Comparison of ENCODE assay signal across 23 cellular contexts in genomic region chr21:44003307-44003966, GRCh38. TPM values are rescaled to one million over a fixed set of nuclear protein-coding genes. Genes with fewer than 3 reads are reported as not detected.
DNase-seq lines count a peak whose midpoint lies in the region; ATAC-seq, FAIRE-seq and TF ChIP-seq lines count a peak whose summit lies in the region.
"Had no signal": no experiment of that assay in that cellular context is flagged by ENCODE, and none has a peak within 500 bp of the region (broad histone marks: within the 10 kb centered on the region; RNA-seq: fewer than 3 reads in every experiment).

No MANE protein-coding gene starts in this region.

- H3K27me3 Mint-ChIP-seq in HFFc6 (ENCODE audit: insufficient read depth): no peaks in the 10 kb centered on the region; the same call in none of the 2 replicates
- H3K27me3 Mint-ChIP-seq in nephron progenitor cell (ENCODE audit: low read depth, poor library complexity): peaks cover 17% of the 10 kb centered on the region
- H3K27me3 Mint-ChIP-seq: CD4-positive, CD25-positive, alpha-beta regulatory T cell had no signal

- no peaks in the 10 kb centered on the region for H3K9me3 ChIP-seq in K562 (replicated peaks; ENCODE audit: control insufficient read depth, insufficient read depth, low read depth, low read length)
- H3K9me3 ChIP-seq: BE2C had no signal

- 27% methylated on average over 5 of the region's 5 CpGs for whole genome bisulfite sequencing in K562 (ENCODE audit: insufficient coverage, low coverage, missing lambda C conversion rate)

- H4K20me1 ChIP-seq in K562 (replicated peaks; ENCODE audit: control insufficient read depth, insufficient read depth, low read length): no peaks in the 10 kb centered on the region; the same call in 1 of the 2 replicates

- peaks cover 13 to 19% of the 10 kb centered on the region in 2 experiments for H3K27me3 ChIP-seq in K562 (ENCODE audit: control insufficient read depth in 2 of 2, insufficient read depth in 2 of 2, low read length in 2 of 2)
- H3K27me3 ChIP-seq: BE2C had no signal

- H3K9me3 Mint-ChIP-seq in HFFc6 (no peaks in the 10 kb centered on the region), nephron progenitor cell (no peaks in the 10 kb centered on the region)
- H3K9me3 Mint-ChIP-seq in stimulated activated effector memory CD8-positive, alpha-beta T cell treated with anti-CD3 and anti-CD28 coated beads, Interleukin-12 subunit alpha, Interleukin-12 subunit beta, amount 100 ng/mL, for 72 hours: no peaks in the 10 kb centered on the region
- H3K9me3 Mint-ChIP-seq: CD4-positive, CD25-positive, alpha-beta regulatory T cell; CD8-positive, alpha-beta memory T cell; H9 had no signal

- no TSS peak for BruUV-seq in K562 (replicated peaks; lab: Mats Ljungman, UMichigan)

- no peaks in the 10 kb centered on the region for H3K79me2 ChIP-seq in K562 (ENCODE audit: control insufficient read depth, insufficient read depth, low read length)

- H3K4me3 Mint-ChIP-seq in HFFc6 (no peak overlapping the region), nephron progenitor cell (no peak overlapping the region)
- no peak overlapping the region for H3K4me3 Mint-ChIP-seq in stimulated activated effector memory CD8-positive, alpha-beta T cell treated with anti-CD3 and anti-CD28 coated beads, Interleukin-12 subunit alpha, Interleukin-12 subunit beta, amount 100 ng/mL, for 72 hours
- H3K4me3 Mint-ChIP-seq: CD4-positive, CD25-positive, alpha-beta regulatory T cell; CD8-positive, alpha-beta memory T cell; H9 had no signal

- H3K4me1 Mint-ChIP-seq in HFFc6 (ENCODE audit: low read depth) (peaks cover 28% of the 10 kb centered on the region), nephron progenitor cell (no peaks in the 10 kb centered on the region)
- H3K4me1 Mint-ChIP-seq in stimulated activated effector memory CD8-positive, alpha-beta T cell treated with anti-CD3 and anti-CD28 coated beads, Interleukin-12 subunit alpha, Interleukin-12 subunit beta, amount 100 ng/mL, for 72 hours: no peaks in the 10 kb centered on the region
- H3K4me1 Mint-ChIP-seq: CD4-positive, CD25-positive, alpha-beta regulatory T cell; CD8-positive, alpha-beta memory T cell; H9 had no signal

- H3K9ac ChIP-seq in K562 (ENCODE audit: insufficient read depth in 1 of 2, low read depth in 2 of 2, low read length in 2 of 2): no peak overlapping the region

- no peaks in the 10 kb centered on the region for H3K36me3 Mint-ChIP-seq in HFFc6 (ENCODE audit: low read depth)
- H3K36me3 Mint-ChIP-seq in nephron progenitor cell (ENCODE audit: low read depth): no peaks in the 10 kb centered on the region
- no peaks in the 10 kb centered on the region for H3K36me3 Mint-ChIP-seq in stimulated activated effector memory CD8-positive, alpha-beta T cell treated with anti-CD3 and anti-CD28 coated beads, Interleukin-12 subunit alpha, Interleukin-12 subunit beta, amount 100 ng/mL, for 72 hours

- CTCF ChIA-PET in K562 (lab: Yijun Ruan, JAX; ENCODE audit: low intra/inter-chr PET ratio): no interaction called here

- peaks cover 0 to 10% of the 10 kb centered on the region in 2 experiments; a peak in 2 of 5 replicates for H3K4me1 ChIP-seq in K562 (replicated peaks in 1 of 2; ENCODE audit: control insufficient read depth in 2 of 2, insufficient read depth in 2 of 2, low read length in 2 of 2)
- H3K4me1 ChIP-seq: BE2C had no signal

- TF ChIP-seq CTCF in HFFc6 (IDR thresholded peaks at IDR 0.05) (no peak), K562 (IDR thresholded peaks at IDR 0.05 in 2 of 3, conservative IDR thresholded peaks at IDR 0.05 in 1 of 3; ENCODE audit: insufficient read depth in 2 of 3, low read depth in 1 of 3, low read length in 3 of 3) (no peak), nephron progenitor cell (IDR thresholded peaks at IDR 0.05) (no peak)

- in situ Hi-C loops in K562 (cut with MboI): no loop called here

- ATAC-seq in K562: no peak
- no peak for ATAC-seq in stimulated activated effector memory CD8-positive, alpha-beta T cell treated with anti-CD3 and anti-CD28 coated beads, Interleukin-12 subunit alpha, Interleukin-12 subunit beta, amount 100 ng/mL, for 72 hours
- ATAC-seq: GM12878 had no signal

- TF ChIP-seq RAD21 in K562 (CRISPR knock-in tag; conservative IDR thresholded peaks at IDR 0.05 in 1 of 2, IDR thresholded peaks at IDR 0.05 in 1 of 2): no peak

- H3K27ac Mint-ChIP-seq in HFFc6 (peak overlapping the region; percentile 17; the same call in 1 of the 2 replicates), nephron progenitor cell (peak overlapping the region; percentile 48)
- H3K27ac Mint-ChIP-seq in stimulated activated effector memory CD8-positive, alpha-beta T cell treated with anti-CD3 and anti-CD28 coated beads, Interleukin-12 subunit alpha, Interleukin-12 subunit beta, amount 100 ng/mL, for 72 hours: no peak overlapping the region
- H3K27ac Mint-ChIP-seq: CD4-positive, CD25-positive, alpha-beta regulatory T cell; H9 had no signal

- TF ChIP-seq EP300 in K562 (IDR thresholded peaks at IDR 0.05; ENCODE audit: low read length): no peak

- H3K9me1 ChIP-seq in K562 (ENCODE audit: control insufficient read depth, insufficient read depth, low read length): no peaks in the 10 kb centered on the region

- no peak for FAIRE-seq in K562 (lab: Jason Lieb, UNC)
- FAIRE-seq: A204.1, GM12878, H1 had no signal

- H3K4me2 ChIP-seq in K562 (ENCODE audit: insufficient read depth, low read length): no peak overlapping the region

- no peaks in the 10 kb centered on the region for H3K36me3 ChIP-seq in K562 (ENCODE audit: control insufficient read depth, insufficient read depth, low read length)
- H3K36me3 ChIP-seq: BE2C had no signal

- TF ChIP-seq POLR2A in K562 (conservative IDR thresholded peaks at IDR 0.05): no peak

- H3K4me3 ChIP-seq in K562: no peak overlapping the region
- H3K4me3 ChIP-seq: GM12878 had no signal

- POLR2A ChIA-PET in K562 (lab: Yijun Ruan, JAX): interaction anchor here (1.4 kb wide), 1 partner anchor 9 kb away, joined by 10 read pairs; the partner anchor contains the start of gene TRAPPC10

- intact Hi-C loops in K562 (cut with micrococcal nuclease): no loop called here

- no peak overlapping the region for H3K27ac ChIP-seq in K562 (ENCODE audit: extremely low read depth, low read depth, low read length)
- peak overlapping the region; percentile 14 for H3K27ac ChIP-seq in temporal lobe (ENCODE audit: low read depth, low read length)
- H3K27ac ChIP-seq: HL-60 had no signal

- no peak overlapping the region for H2AFZ ChIP-seq in K562 (ENCODE audit: low read depth, low read length)

- DNase-seq in HFFc6: no peak
- DNase-seq in K562 (ENCODE audit: extremely low read depth in 1 of 4, low spot score in 3 of 4): no peak
- DNase-seq in nephron progenitor cell: no peak
- DNase-seq in NCI-H1436 (lab: John Stamatoyannopoulos, UW): no peak
- DNase-seq in stimulated activated effector memory CD8-positive, alpha-beta T cell treated with anti-CD3 and anti-CD28 coated beads, Interleukin-12 subunit alpha, Interleukin-12 subunit beta, amount 100 ng/mL, for 72 hours (ENCODE audit: low spot score in 2 of 2): no peak
- no peak for DNase-seq in stimulated activated CD4-positive, alpha-beta T cell treated with anti-CD3 and anti-CD28 coated beads, Interleukin-15, amount 100 ng/mL, for 24 hours
- DNase-seq: ACHN; BE2C; C1 segment of cervical spinal cord; CD4-positive, CD25-positive, alpha-beta regulatory T cell; CD8-positive, alpha-beta memory T cell; COR-L47; DMS 273 treated with DMSO at 0.1 percent for 48 hours; DMS53; DND-41; EL; H9; IMR-90 had no signal

TF ChIP-seq in K562, 482 proteins besides CTCF, POLR2A, EP300 and RAD21 (continues in another document):
- TF ChIP-seq ZNF184 (CRISPR knock-in tag; IDR thresholded peaks at IDR 0.05) (no peak), PKNOX1 (IDR thresholded peaks at IDR 0.05) (peak; percentile 76), SMAD3 (CRISPR knock-in tag; conservative IDR thresholded peaks at IDR 0.05) (no peak), POLR2B (IDR thresholded peaks at IDR 0.05; ENCODE audit: low read depth, partially characterized antibody) (no peak), ZNF121 (CRISPR knock-in tag; conservative IDR thresholded peaks at IDR 0.05) (peak; percentile 91)

RNA-seq across cellular contexts. Expression of gene TRAPPC10, which starts 8.7 kb away (rescaled TPM):
- 10 to 100 TPM; 24.1 to 29.4 (median 27.7) TPM for total RNA-seq in HFFc6 (2021; fragmentation: NEBNext Ultra II Directional; extraction: Animal tissue kit (Norgen Biotek cat#: 25700))
- total RNA-seq in K562 (2011; cell fraction: chromatin; rRNA removed; ENCODE audit: low replicate concordance): 206 and 248 TPM in 2 replicates
- total RNA-seq in K562 (2011; cell fraction: nucleolus; rRNA removed): 84.7 and 101 TPM in 2 replicates
- total RNA-seq in K562 (2011; cell fraction: nucleoplasm; rRNA removed): 136 and 156 TPM in 2 replicates
- total RNA-seq in K562 (2014; rRNA removed) (18.6 and 26.0 TPM in 2 replicates), K562 (2014; rRNA removed; fragmentation: Illumina TruSeq; extraction: Trizol) (31.0 and 32.8 TPM in 2 replicates), K562 (2015; rRNA removed; fragmentation: Illumina TruSeq; extraction: Trizol) (27.3 and 30.0 TPM in 2 replicates), K562 (2021) (33.8 and 40.5 TPM in 2 replicates), temporal lobe (16.2 TPM)
- polyA plus RNA-seq in K562 (2011; rRNA removed) (24.3 and 25.4 TPM in 2 replicates), K562 (2014; fragmentation: Illumina TruSeq; extraction: Trizol) (27.5 and 28.9 TPM in 2 replicates), K562 (2014; fragmentation: Nextera tagmentation; extraction: Ambion mirVana) (1 to 10 TPM; 1.1 to 1.3 TPM), K562 (2014; rRNA removed) (20.4 and 21.5 TPM in 2 replicates)
- polyA plus RNA-seq in K562 (2011; cell fraction: cytosol; rRNA removed): 15.0 and 18.0 TPM in 2 replicates
- 90.3 and 102 TPM in 2 replicates for polyA plus RNA-seq in K562 (2011; cell fraction: nucleus; rRNA removed)
- polyA plus RNA-seq in K562 (2012): 22.2 and 26.6 TPM in 2 replicates
- polyA minus RNA-seq in K562 (2011; rRNA and poly(A)+ RNA removed): 31.9 and 33.4 TPM in 2 replicates
- 13.8 and 16.4 TPM in 2 replicates for polyA minus RNA-seq in K562 (2011; cell fraction: cytosol; rRNA and poly(A)+ RNA removed)
- polyA minus RNA-seq in K562 (2011; cell fraction: nucleus; rRNA and poly(A)+ RNA removed): 27.6 and 38.5 TPM in 2 replicates
